Comparison of ENCODE assay signal across 8 cellular contexts in genomic region chr3:3170998-3171397, GRCh38. TPM values are rescaled to one million over a fixed set of nuclear protein-coding genes. Genes with fewer than 3 reads are reported as not detected.
DNase-seq lines count a peak whose midpoint lies in the region; ATAC-seq and TF ChIP-seq lines count a peak whose summit lies in the region.

No MANE protein-coding gene starts in this region.

- no peak overlapping the region for H2AFZ ChIP-seq in DND-41 (ENCODE audit: low read depth, low read length)
- H2AFZ ChIP-seq in GM23338: no peak overlapping the region

- no peaks in the 10 kb centered on the region for H3F3A ChIP-seq in GM23338 (replicated peaks; ENCODE audit: low read depth)

- H3K4me2 ChIP-seq in DND-41 (ENCODE audit: insufficient read depth, low read length): no peak overlapping the region
- no peak overlapping the region for H3K4me2 ChIP-seq in GM23338

- H3K4me1 ChIP-seq in DND-41 (ENCODE audit: insufficient read depth, low read length): peaks cover 44% of the 10 kb centered on the region
- H3K4me1 ChIP-seq in GM23338 (ENCODE audit: insufficient read depth): no peaks in the 10 kb centered on the region

- H3K36me3 Mint-ChIP-seq in GM23338 (ENCODE audit: low read depth): peaks cover 47% of the 10 kb centered on the region

- H3K79me2 ChIP-seq in DND-41 (ENCODE audit: insufficient read depth, low read length) (peaks cover 29% of the 10 kb centered on the region), GM23338 (replicated peaks; ENCODE audit: insufficient read depth) (peaks cover 9% of the 10 kb centered on the region)

- no peak overlapping the region for H3K27ac Mint-ChIP-seq in GM23338

- H3K27me3 ChIP-seq in DND-41 (ENCODE audit: insufficient read depth, low read length, poor library complexity) (no peaks in the 10 kb centered on the region), GM23338 (ENCODE audit: insufficient read depth) (no peaks in the 10 kb centered on the region)

- TF ChIP-seq CTCF in DND-41 (IDR thresholded peaks at IDR 0.05; ENCODE audit: borderline replicate concordance, extremely low read depth, low read length, poor library complexity, severe bottlenecking) (peak; percentile 58), GM23338 (conservative IDR thresholded peaks at IDR 0.05; ENCODE audit: low read depth in 2 of 2) (peak; percentile 52 to 63; a peak in 3 of 4 replicates), retinal pigment epithelial cell (conservative IDR thresholded peaks at IDR 0.05; ENCODE audit: low read depth, low read length) (peak; percentile 43)

- no peak overlapping the region for H3K4me3 Mint-ChIP-seq in GM23338

- in situ Hi-C loops in SK-MEL-5 (cut with HindIII; ENCODE audit: low pct_unique_long_range_greater_than_20kb, low sequenced_read_pairs): no loop called here

- no peaks in the 10 kb centered on the region for H4K20me1 ChIP-seq in DND-41 (ENCODE audit: insufficient read depth, low read length)
- H4K20me1 ChIP-seq in GM23338 (replicated peaks; ENCODE audit: insufficient read depth): no peaks in the 10 kb centered on the region; the same call in none of the 2 replicates

- H3K9me2 ChIP-seq in GM23338 (ENCODE audit: insufficient read depth): no peaks in the 10 kb centered on the region

- ATAC-seq in DND-41 (ENCODE audit: insufficient read depth, low read depth): 0 out of 3 replicates have a peak, but pooled peaks have one; percentile 32
- ATAC-seq in GM23338: no peak

- H3K4me3 ChIP-seq in DND-41 (ENCODE audit: low read depth in 1 of 2, low read length in 2 of 2): no peak overlapping the region
- H3K4me3 ChIP-seq in GM23338: no peak overlapping the region
- H3K4me3 ChIP-seq in retinal pigment epithelial cell (ENCODE audit: low read length): no peak overlapping the region

- H3K4me1 Mint-ChIP-seq in GM23338: no peaks in the 10 kb centered on the region

- H3K9me3 ChIP-seq in DND-41 (ENCODE audit: insufficient read depth, low read length, severe bottlenecking): no peaks in the 10 kb centered on the region

- H3K27me3 Mint-ChIP-seq in GM23338 (ENCODE audit: insufficient read depth, low read depth, poor library complexity): no peaks in the 10 kb centered on the region

- H3K27ac ChIP-seq in DND-41 (ENCODE audit: low read length) (no peak overlapping the region), GM23338 (ENCODE audit: low read depth) (no peak overlapping the region)

- DNase-seq in DND-41 (no peak), GM23338 (ENCODE audit: low spot score) (peak; percentile 48), SK-MEL-5 (ENCODE audit: low read depth, low spot score) (peak; percentile 55), erythroblast (lab: John Stamatoyannopoulos, UW) (peak; percentile 41 to 65), retinal pigment epithelial cell (ENCODE audit: low read depth) (no peak), middle frontal gyrus (ENCODE audit: extremely low spot score, low spot score) (no peak), activated gamma-delta T cell treated with Interleukin-2 at 50 U/mL for 16 hours (no peak), OCI-M2 (lab: John Stamatoyannopoulos, UW; ENCODE audit: unreplicated experiment) (no peak)

- H3K9ac ChIP-seq in DND-41 (ENCODE audit: low read depth, low read length): no peak overlapping the region

- no peaks in the 10 kb centered on the region for H3K9me3 Mint-ChIP-seq in GM23338

- peaks cover 79% of the 10 kb centered on the region for H3K36me3 ChIP-seq in DND-41 (ENCODE audit: insufficient read depth, low read length)
- peaks cover 36% of the 10 kb centered on the region for H3K36me3 ChIP-seq in GM23338 (ENCODE audit: insufficient read depth)

- TF ChIP-seq POLR2A in erythroblast (IDR thresholded peaks at IDR 0.05; ENCODE audit: low read length): no peak

TF ChIP-seq in GM23338, 12 proteins besides CTCF, POLR2A, EP300 and RAD21 (continues in another document):
- TF ChIP-seq STAT1 (IDR thresholded peaks at IDR 0.05; ENCODE audit: unreplicated experiment) (no peak), ZNF331 (CRISPR knock-in tag; IDR thresholded peaks at IDR 0.05; ENCODE audit: low read depth) (no peak), POLR2AphosphoS5 (IDR thresholded peaks at IDR 0.05; ENCODE audit: low read depth) (no peak)
- TF ChIP-seq, protein P1, sequence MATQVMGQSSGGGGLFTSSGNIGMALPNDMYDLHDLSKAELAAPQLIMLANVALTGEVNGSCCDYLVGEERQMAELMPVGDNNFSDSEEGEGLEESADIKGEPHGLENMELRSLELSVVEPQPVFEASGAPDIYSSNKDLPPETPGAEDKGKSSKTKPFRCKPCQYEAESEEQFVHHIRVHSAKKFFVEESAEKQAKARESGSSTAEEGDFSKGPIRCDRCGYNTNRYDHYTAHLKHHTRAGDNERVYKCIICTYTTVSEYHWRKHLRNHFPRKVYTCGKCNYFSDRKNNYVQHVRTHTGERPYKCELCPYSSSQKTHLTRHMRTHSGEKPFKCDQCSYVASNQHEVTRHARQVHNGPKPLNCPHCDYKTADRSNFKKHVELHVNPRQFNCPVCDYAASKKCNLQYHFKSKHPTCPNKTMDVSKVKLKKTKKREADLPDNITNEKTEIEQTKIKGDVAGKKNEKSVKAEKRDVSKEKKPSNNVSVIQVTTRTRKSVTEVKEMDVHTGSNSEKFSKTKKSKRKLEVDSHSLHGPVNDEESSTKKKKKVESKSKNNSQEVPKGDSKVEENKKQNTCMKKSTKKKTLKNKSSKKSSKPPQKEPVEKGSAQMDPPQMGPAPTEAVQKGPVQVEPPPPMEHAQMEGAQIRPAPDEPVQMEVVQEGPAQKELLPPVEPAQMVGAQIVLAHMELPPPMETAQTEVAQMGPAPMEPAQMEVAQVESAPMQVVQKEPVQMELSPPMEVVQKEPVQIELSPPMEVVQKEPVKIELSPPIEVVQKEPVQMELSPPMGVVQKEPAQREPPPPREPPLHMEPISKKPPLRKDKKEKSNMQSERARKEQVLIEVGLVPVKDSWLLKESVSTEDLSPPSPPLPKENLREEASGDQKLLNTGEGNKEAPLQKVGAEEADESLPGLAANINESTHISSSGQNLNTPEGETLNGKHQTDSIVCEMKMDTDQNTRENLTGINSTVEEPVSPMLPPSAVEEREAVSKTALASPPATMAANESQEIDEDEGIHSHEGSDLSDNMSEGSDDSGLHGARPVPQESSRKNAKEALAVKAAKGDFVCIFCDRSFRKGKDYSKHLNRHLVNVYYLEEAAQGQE (IDR thresholded peaks at IDR 0.05; ENCODE audit: unreplicated experiment): no peak

RNA-seq across cellular contexts. Expression of gene CRBN, which starts 8.5 kb away (rescaled TPM):
- 32.6 and 33.6 TPM in 2 replicates for total RNA-seq in GM23338 (2014; rRNA removed; shearing (Covaris generic))
- 29.9 and 41.7 TPM in 2 replicates for polyA plus RNA-seq in GM23338 (2016; fragmentation: Nextera tagmentation; extraction: Ambion mirVana)
- total RNA-seq in SK-MEL-5 (2014; rRNA removed; shearing (Covaris generic)): 42.3 and 55.9 TPM in 2 replicates
- polyA plus RNA-seq in SK-MEL-5 (2015; cell fraction: cytosol; rRNA removed): 19.6 and 20.7 TPM in 2 replicates
- polyA plus RNA-seq in SK-MEL-5 (2015; cell fraction: nucleus; rRNA removed): 79.2 and 136 TPM in 2 replicates

RNA-seq across cellular contexts. Expression of gene TRNT1, which starts 44.3 kb away (rescaled TPM):
- 33.9 and 42.8 TPM in 2 replicates for total RNA-seq in GM23338 (2014; rRNA removed; shearing (Covaris generic))
- 25.2 and 36.4 TPM in 2 replicates for polyA plus RNA-seq in GM23338 (2016; fragmentation: Nextera tagmentation; extraction: Ambion mirVana)
- total RNA-seq in SK-MEL-5 (2014; rRNA removed; shearing (Covaris generic)): 45.6 and 52.0 TPM in 2 replicates
- polyA plus RNA-seq in SK-MEL-5 (2015; cell fraction: cytosol; rRNA removed): 23.4 and 31.4 TPM in 2 replicates
- polyA plus RNA-seq in SK-MEL-5 (2015; cell fraction: nucleus; rRNA removed): 89.1 and 93.3 TPM in 2 replicates

Comparison
In these comparisons a context has a peak if more than half of its experiments do, and no peak if none do; other contexts are left out.
1. DNase-seq: peak in GM23338 (single experiment), SK-MEL-5 (single experiment) and erythroblast (2 of 2); none in DND-41 (single experiment), retinal pigment epithelial cell (single experiment), middle frontal gyrus (single experiment), activated gamma-delta T cell treated with Interleukin-2 at 50 U/mL for 16 hours (single experiment) and OCI-M2 (single experiment).
2. Peak in every context shown above with its lines, with median percentiles within 50 percentile points of each other: CTCF ChIP-seq.